ENCODE assay signal across 24 cellular contexts in genomic region chr3:155398046-155398445, GRCh38.
"Had no signal": no experiment of that assay in that cellular context is flagged by ENCODE, and none has a peak within 500 bp of the region (broad histone marks: within the 10 kb centered on the region; RNA-seq: fewer than 3 reads in every experiment).

No MANE protein-coding gene starts in this region.

- H3K27ac Mint-ChIP-seq: naive thymus-derived CD4-positive, alpha-beta T cell; natural killer cell treated with Interleukin-12 subunit alpha and Interleukin-12 subunit beta and Interleukin-15 and Interleukin-18, amount 100 ng/mL, for 72 hours; progenitor cell of endocrine pancreas; stimulated activated naive B cell treated with anti-CD40 and anti-IgM and Interleukin-4, amounts not matched to agents 10 μg/mL and 1 μg/mL and 100 μg/mL, for 72 hours; stimulated activated naive CD8-positive, alpha-beta T cell treated with anti-CD3 and anti-CD28 coated beads, Interleukin-15, Interleukin-2, amounts not matched to agents 100 ng/mL and 50 ng/mL, for 24 hours; type B pancreatic cell had no signal

- H3K4me1 Mint-ChIP-seq: naive thymus-derived CD4-positive, alpha-beta T cell; stimulated activated naive B cell treated with anti-CD40 and anti-IgM and Interleukin-4, amounts not matched to agents 10 μg/mL and 1 μg/mL and 100 μg/mL, for 72 hours had no signal

- H3K9me3 Mint-ChIP-seq: type B pancreatic cell had no signal

- H3K4me1 ChIP-seq: left ventricle myocardium inferior, right atrium auricular region, right lobe of liver, suprapubic skin, tibial nerve, uterus had no signal

- H3K4me3 Mint-ChIP-seq: naive thymus-derived CD4-positive, alpha-beta T cell; natural killer cell treated with Interleukin-12 subunit alpha and Interleukin-12 subunit beta and Interleukin-15 and Interleukin-18, amount 100 ng/mL, for 72 hours; stimulated activated naive B cell treated with anti-CD40 and anti-IgM and Interleukin-4, amounts not matched to agents 10 μg/mL and 1 μg/mL and 100 μg/mL, for 72 hours; stimulated activated naive CD8-positive, alpha-beta T cell treated with anti-CD3 and anti-CD28 coated beads, Interleukin-15, Interleukin-2, amounts not matched to agents 100 ng/mL and 50 ng/mL, for 24 hours; type B pancreatic cell had no signal

- H3K27me3 Mint-ChIP-seq: stimulated activated naive B cell treated with anti-CD40 and anti-IgM and Interleukin-4, amounts not matched to agents 10 μg/mL and 1 μg/mL and 100 μg/mL, for 72 hours; stimulated activated naive CD8-positive, alpha-beta T cell treated with anti-CD3 and anti-CD28 coated beads, Interleukin-15, Interleukin-2, amounts not matched to agents 100 ng/mL and 50 ng/mL, for 24 hours; type B pancreatic cell had no signal

- DNase-seq: islet precursor cell; left ventricle myocardium inferior; midbrain; mucosa of descending colon; naive thymus-derived CD4-positive, alpha-beta T cell; ovary; right lobe of liver; stimulated activated CD4-positive, alpha-beta T cell treated with anti-CD3 and anti-CD28 coated beads, Interleukin-12 subunit alpha, Interleukin-12 subunit beta, amount 100 ng/mL, for 4 hours; stimulated activated CD4-positive, alpha-beta T cell treated with anti-CD3 and anti-CD28 coated beads, Interleukin-15, amount 100 ng/mL, for 24 hours; stimulated activated CD4-positive, alpha-beta T cell treated with anti-CD3 and anti-CD28 coated beads, Interleukin-2, amount 100 ng/mL, for 24 hours; stimulated activated CD4-positive, alpha-beta T cell treated with anti-CD3 and anti-CD28 coated beads, Interleukin-4, amount 100 ng/mL, for 1 hour; stimulated activated naive B cell treated with anti-CD40 and anti-IgM and Interleukin-4, amounts not matched to agents 10 μg/mL and 1 μg/mL and 100 μg/mL, for 72 hours; uterus had no signal

- H3K27me3 ChIP-seq: hepatocyte, ovary, right atrium auricular region, right lobe of liver, suprapubic skin, tibial nerve, uterus had no signal

- H3K36me3 ChIP-seq: left ventricle myocardium inferior, ovary, right atrium auricular region, right lobe of liver, suprapubic skin, thoracic aorta, tibial nerve, uterus had no signal

- H3K27ac ChIP-seq: hepatocyte, left ventricle myocardium inferior, ovary, right atrium auricular region, right lobe of liver, skin epidermis, suprapubic skin, thoracic aorta, tibial nerve, uterus had no signal

- H3K9me3 ChIP-seq: ovary, right atrium auricular region, right lobe of liver, suprapubic skin, thoracic aorta, uterus had no signal

- H3K36me3 Mint-ChIP-seq: naive thymus-derived CD4-positive, alpha-beta T cell; natural killer cell treated with Interleukin-12 subunit alpha and Interleukin-12 subunit beta and Interleukin-15 and Interleukin-18, amount 100 ng/mL, for 72 hours; stimulated activated naive B cell treated with anti-CD40 and anti-IgM and Interleukin-4, amounts not matched to agents 10 μg/mL and 1 μg/mL and 100 μg/mL, for 72 hours; type B pancreatic cell had no signal

- H3K4me3 ChIP-seq: hepatocyte, left ventricle myocardium inferior, lung, mucosa of descending colon, ovary, right atrium auricular region, right lobe of liver, skin epidermis, suprapubic skin, thoracic aorta, tibial nerve, uterus had no signal
